ENCODE assay signal across 31 cellular contexts in the genomic region with DNA sequence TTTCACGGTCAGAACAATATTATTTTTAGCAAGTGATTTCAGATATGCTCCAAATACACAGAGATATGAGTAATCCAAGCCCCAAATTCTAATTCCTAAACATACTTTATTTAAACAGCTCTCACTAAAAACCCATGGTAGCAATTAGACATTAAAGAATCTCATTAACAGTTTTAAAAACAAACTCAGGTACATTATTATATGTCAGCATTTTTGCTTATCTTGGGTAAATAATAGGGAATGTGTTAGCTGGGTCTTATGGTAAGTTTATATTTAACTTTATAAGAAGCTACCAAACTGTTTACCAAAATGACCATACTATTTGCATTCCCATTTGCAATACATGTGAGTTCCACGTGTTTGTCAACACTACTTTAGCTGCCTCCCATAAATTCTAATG.
"Had no signal": no experiment of that assay in that cellular context is flagged by ENCODE, and none has a peak within 500 bp of the region (broad histone marks: within the 10 kb centered on the region; RNA-seq: fewer than 3 reads in every experiment).

No MANE protein-coding gene starts in this region.

- H3K27ac ChIP-seq: ascending aorta, cardiac muscle cell, WERI-Rb-1 had no signal

- H3K36me3 ChIP-seq: ascending aorta, cardiac muscle cell, WERI-Rb-1 had no signal

- DNase-seq: activated CD4-positive, alpha-beta memory T cell treated with anti-CD3 and anti-CD28 coated beads, Interleukin-2, amount 10 ng/mL, durations not matched to agents 7 days and 5 days; activated CD4-positive, alpha-beta T cell treated with anti-CD3 and anti-CD28 coated beads for 1 hour; activated CD4-positive, alpha-beta T cell treated with anti-CD3 and anti-CD28 coated beads for 36 hours; activated CD4-positive, alpha-beta T cell treated with anti-CD3 and anti-CD28 coated beads for 48 hours; activated CD4-positive, alpha-beta T cell treated with anti-CD3 and anti-CD28 coated beads, Interleukin-2, amount 10 ng/mL, durations not matched to agents 7 days and 5 days; activated CD4-positive, alpha-beta T cell treated with anti-CD3 and anti-CD28 coated beads, Interleukin-2, amount 50 U/mL, for 48 hours; activated CD4-positive, CD25-positive, alpha-beta regulatory T cell; activated CD8-positive, alpha-beta memory T cell treated with anti-CD3 and anti-CD28 coated beads for 24 hours; activated CD8-positive, alpha-beta memory T cell treated with anti-CD3 and anti-CD28 coated beads, Interleukin-2, amount 10 ng/mL, durations not matched to agents 7 days and 5 days; activated CD8-positive, alpha-beta memory T cell treated with anti-CD3 and anti-CD28 coated beads, Interleukin-2, amount 50 U/mL, for 48 hours; activated CD8-positive, alpha-beta T cell treated with anti-CD3 and anti-CD28 coated beads, Interleukin-2, amount 10 ng/mL, durations not matched to agents 7 days and 5 days; activated effector memory CD4-positive, alpha-beta T cell treated with Interleukin-2 at 50 U/mL for 16 hours; activated gamma-delta T cell; activated naive CD4-positive, alpha-beta T cell treated with anti-CD3 and anti-CD28 coated beads, Interleukin-2, amount 10 ng/mL, durations not matched to agents 7 days and 5 days; activated naive CD4-positive, alpha-beta T cell treated with Interleukin-2 at 50 U/mL for 16 hours; activated naive CD8-positive, alpha-beta T cell treated with anti-CD3 and anti-CD28 coated beads, Interleukin-2, amount 10 ng/mL, durations not matched to agents 7 days and 5 days; activated naive CD8-positive, alpha-beta T cell treated with anti-CD3 and anti-CD28 coated beads, Interleukin-2, amount 50 U/mL, for 24 hours; activated T-cell treated with anti-CD3 and anti-CD28 coated beads, Interleukin-2, amount 50 U/mL, for 24 hours; activated T-cell treated with anti-CD3 and anti-CD28 coated beads, Interleukin-2, amount 50 U/mL, for 48 hours; amygdala; anterior cingulate cortex; central memory CD4-positive, alpha-beta T cell; T-helper 1 cell; T-helper 2 cell; T-helper 9 cell; WERI-Rb-1 had no signal

- H3K9me3 ChIP-seq: ascending aorta had no signal

- ATAC-seq: activated CD4-positive, alpha-beta T cell treated with anti-CD3 and anti-CD28 coated beads for 36 hours; activated CD4-positive, CD25-positive, alpha-beta regulatory T cell treated with anti-CD3 and anti-CD28 coated beads, Interleukin-2, amount 50 U/mL, for 24 hours; activated CD8-positive, alpha-beta memory T cell treated with anti-CD3 and anti-CD28 coated beads, Interleukin-2, amount 10 ng/mL, durations not matched to agents 7 days and 5 days; activated CD8-positive, alpha-beta T cell treated with anti-CD3 and anti-CD28 coated beads, Interleukin-2, amount 10 ng/mL, durations not matched to agents 7 days and 5 days; activated naive CD8-positive, alpha-beta T cell treated with anti-CD3 and anti-CD28 coated beads, Interleukin-2, amount 50 U/mL, for 24 hours; WTC11 had no signal

- H3K27me3 ChIP-seq: ascending aorta, cardiac muscle cell had no signal

- FAIRE-seq: bronchial epithelial cell had no signal

- H3K4me1 ChIP-seq: ascending aorta had no signal

- H3K4me3 ChIP-seq: ascending aorta, cardiac muscle cell had no signal
